Comparison of ENCODE assay signal across 10 cellular contexts in genomic region chr17:29141484-29141835, GRCh38. TPM values are rescaled to one million over a fixed set of nuclear protein-coding genes. Genes with fewer than 3 reads are reported as not detected.
DNase-seq lines count a peak whose midpoint lies in the region; ATAC-seq, FAIRE-seq and TF ChIP-seq lines count a peak whose summit lies in the region.
"Had no signal": no experiment of that assay in that cellular context is flagged by ENCODE, and none has a peak within 500 bp of the region (broad histone marks: within the 10 kb centered on the region; RNA-seq: fewer than 3 reads in every experiment).

No MANE protein-coding gene starts in this region.

- H4K20me1 ChIP-seq in DND-41 (ENCODE audit: insufficient read depth, low read length), result no peaks in the 10 kb centered on the region

- peak overlapping the region; percentile 80 for H2AFZ ChIP-seq in DND-41 (ENCODE audit: low read depth, low read length)

- no peak for DNase-seq in DND-41
- DNase-seq in NCI-H524 (lab: John Stamatoyannopoulos, UW), result peak; percentile 35 to 82
- no peak for DNase-seq in endodermal cell
- DNase-seq in LoVo (ENCODE audit: low spot score), result no peak
- no peak for DNase-seq in pancreas
- no peak for DNase-seq in urothelium cell line (ENCODE audit: low spot score)
- no peak for DNase-seq in NCI-H2107 treated with DMSO at 0.1 percent for 48 hours (lab: John Stamatoyannopoulos, UW; ENCODE audit: unreplicated experiment)

- peak overlapping the region; percentile 83 for H3K4me2 ChIP-seq in DND-41 (ENCODE audit: insufficient read depth, low read length)

- H3K36me3 ChIP-seq in DND-41 (ENCODE audit: insufficient read depth, low read length) (peaks cover 13% of the 10 kb centered on the region), endodermal cell (ENCODE audit: control insufficient read depth, insufficient read depth, low read length) (no peaks in the 10 kb centered on the region), rectal smooth muscle tissue (ENCODE audit: control insufficient read depth, insufficient read depth, low read length) (no peaks in the 10 kb centered on the region), pancreas (no peaks in the 10 kb centered on the region)

- H3K9me3 Mint-ChIP-seq in endodermal cell, result no peaks in the 10 kb centered on the region

- intact Hi-C loops in pancreas (cut with DNase I), result loop anchor here in 2 of 3 donors (10.0 kb wide), 2 partner anchors 73 to 143 kb away; no protein-coding TSS in a partner anchor

- no peaks in the 10 kb centered on the region for H3K27me3 ChIP-seq in DND-41 (ENCODE audit: insufficient read depth, low read length, poor library complexity)
- no peaks in the 10 kb centered on the region for H3K27me3 ChIP-seq in endodermal cell (ENCODE audit: control insufficient read depth, insufficient read depth, low read length, poor library complexity, severe bottlenecking)
- no peaks in the 10 kb centered on the region for H3K27me3 ChIP-seq in rectal smooth muscle tissue (ENCODE audit: control insufficient read depth, insufficient read depth, low read length)
- no peaks in the 10 kb centered on the region for H3K27me3 ChIP-seq in pancreas

- no peaks in the 10 kb centered on the region for H3K36me3 Mint-ChIP-seq in endodermal cell (ENCODE audit: low read depth)

- H3K27me3 Mint-ChIP-seq in endodermal cell (ENCODE audit: insufficient read depth), result no peaks in the 10 kb centered on the region

- H3K4me3 ChIP-seq in DND-41 (ENCODE audit: low read depth in 1 of 2, low read length in 2 of 2) (peak overlapping the region in 1 of 2 experiments; percentile 76; a peak in 2 of 4 replicates), endodermal cell (ENCODE audit: low read length) (no peak overlapping the region), rectal smooth muscle tissue (ENCODE audit: low read length) (peak overlapping the region; percentile 20), pancreas (no peak overlapping the region)

- WGBS in endodermal cell (ENCODE audit: insufficient coverage in 1 of 2, insufficient read length in 1 of 2), 2 experiments, result 81 to 85% methylated on average over 4 to 5 of the region's 5 CpGs
- 81 to 86% methylated on average over 5 of the region's 5 CpGs for WGBS in pancreas, 2 donors

- ATAC-seq in DND-41 (ENCODE audit: insufficient read depth, low read depth) (no peak), pancreas (no peak)

- H3K27ac Mint-ChIP-seq in endodermal cell, result no peak overlapping the region

- H3K27ac ChIP-seq in DND-41 (ENCODE audit: low read length), result peak overlapping the region; percentile 99
- H3K27ac ChIP-seq in endodermal cell (ENCODE audit: low read depth, low read length), result peak overlapping the region; percentile 94
- no peak overlapping the region for H3K27ac ChIP-seq in rectal smooth muscle tissue (ENCODE audit: low read depth, low read length)
- peak overlapping the region in 1 of 4 donors; percentile 2 for H3K27ac ChIP-seq in pancreas

- H3K9ac ChIP-seq in DND-41 (ENCODE audit: low read depth, low read length), result peak overlapping the region; percentile 88
- H3K9ac ChIP-seq in endodermal cell (ENCODE audit: extremely low read depth, low read length, poor library complexity, severe bottlenecking), result no peak overlapping the region
- H3K9ac ChIP-seq in rectal smooth muscle tissue (ENCODE audit: low read length), result no peak overlapping the region

- FAIRE-seq in pancreas (lab: Jason Lieb, UNC), result no peak
- FAIRE-seq in urothelium cell line (lab: Jason Lieb, UNC), result no peak
- FAIRE-seq: bronchial epithelial cell, G401.6 had no signal

- H3K4me1 Mint-ChIP-seq in endodermal cell, result peaks cover 17% of the 10 kb centered on the region

- TF ChIP-seq CTCF in DND-41 (IDR thresholded peaks at IDR 0.05; ENCODE audit: borderline replicate concordance, extremely low read depth, low read length, poor library complexity, severe bottlenecking) (no peak), endodermal cell (conservative IDR thresholded peaks at IDR 0.05) (no peak), pancreas (IDR thresholded peaks at IDR 0.05) (no peak)

- no peak overlapping the region for H3K4me3 Mint-ChIP-seq in endodermal cell

- H3K79me2 ChIP-seq in DND-41 (ENCODE audit: insufficient read depth, low read length), result peaks cover 54% of the 10 kb centered on the region

- H3K4me1 ChIP-seq in DND-41 (ENCODE audit: insufficient read depth, low read length) (peaks cover 65% of the 10 kb centered on the region), endodermal cell (ENCODE audit: control insufficient read depth, insufficient read depth, low read length) (no peaks in the 10 kb centered on the region), rectal smooth muscle tissue (ENCODE audit: control insufficient read depth, insufficient read depth, low read length) (peaks cover 18% of the 10 kb centered on the region), pancreas (peaks cover 0 to 12% (median 0%) of the 10 kb centered on the region in 3 donors)

- H3K9me3 ChIP-seq in DND-41 (ENCODE audit: insufficient read depth, low read length, severe bottlenecking) (no peaks in the 10 kb centered on the region), endodermal cell (ENCODE audit: control insufficient read depth, low read length) (no peaks in the 10 kb centered on the region), pancreas (no peaks in the 10 kb centered on the region)

RNA-seq across cellular contexts. Expression of gene MYO18A, which starts 38.7 kb away (rescaled TPM):
- 10 to 100 TPM; 43.8 to 56.7 TPM for total RNA-seq in endodermal cell
- polyA plus RNA-seq in endodermal cell (2013, experiment 1 of 2), result 30.0 TPM
- polyA plus RNA-seq in endodermal cell (2013, experiment 2 of 2), result 37.8 TPM
- total RNA-seq in pancreas, result 10 to 100 TPM; 21.3 to 47.0 (median 28.9) TPM
- polyA plus RNA-seq in pancreas, result 10 to 100 TPM; 48.2 to 85.3 TPM

Comparison
In these comparisons a context has a peak if more than half of its experiments do, and no peak if none do; other contexts are left out.
1. DNase-seq: peak in NCI-H524 (2 of 2); none in DND-41 (single experiment), endodermal cell (single experiment), LoVo (single experiment), pancreas (0 of 6), urothelium cell line (single experiment) and NCI-H2107 treated with DMSO at 0.1 percent for 48 hours (single experiment).